11 cellular contexts compared by ENCODE assay signal in genomic region chr3:33318709-33319380, GRCh38. TPM values are rescaled to one million over a fixed set of nuclear protein-coding genes. Genes with fewer than 3 reads are reported as not detected.
DNase-seq lines count a peak whose midpoint lies in the region; ATAC-seq, FAIRE-seq and TF ChIP-seq lines count a peak whose summit lies in the region.
"Had no signal": no experiment of that assay in that cellular context is flagged by ENCODE, and none has a peak within 500 bp of the region (broad histone marks: within the 10 kb centered on the region; RNA-seq: fewer than 3 reads in every experiment).

No MANE protein-coding gene starts in this region.

- FAIRE-seq in GM12878 (lab: Jason Lieb, UNC) = peak; percentile 27

- SMC1A ChIA-PET in GM12878 (lab: Charles Lee; ENCODE audit: uncharacterized antibody, unreplicated experiment) = interaction anchor here (0.9 to 1.6 kb wide), 2 partner anchors 9 to 187 kb away, joined by 3 to 7 read pairs; no protein-coding TSS in a partner anchor

- RAD21 ChIA-PET in GM12878 (lab: Charles Lee; ENCODE audit: unreplicated experiment) = interaction anchor here (1.1 kb wide), 1 partner anchor 187 kb away, joined by 3 read pairs; no protein-coding TSS in a partner anchor

- TF ChIP-seq CTCF in GM06990 (IDR thresholded peaks at IDR 0.05; ENCODE audit: insufficient read depth, low read length, poor library complexity, severe bottlenecking) (peak; percentile 36), GM12878 (IDR thresholded peaks at IDR 0.05 in 2 of 3, conservative IDR thresholded peaks at IDR 0.05 in 1 of 3; ENCODE audit: control insufficient read depth in 2 of 3, extremely low read depth in 1 of 3, insufficient read depth in 1 of 3, low read depth in 3 of 3, low read length in 3 of 3) (peak in 1 of 3 experiments; percentile 14; a peak in 2 of 6 replicates), gastrocnemius medialis (IDR thresholded peaks at IDR 0.05 in 4 of 5, conservative IDR thresholded peaks at IDR 0.05 in 1 of 5) (no peak)

- peak; percentile 31; the same call in 2 of the 3 replicates for ATAC-seq in GM12878
- ATAC-seq in gastrocnemius medialis = no peak

- H3K36me3 ChIP-seq in GM06990 (ENCODE audit: control insufficient read depth, insufficient read depth, low read length) = no peaks in the 10 kb centered on the region
- no peaks in the 10 kb centered on the region for H3K36me3 ChIP-seq in GM12878 (ENCODE audit: control insufficient read depth in 2 of 2, insufficient read depth in 2 of 2, low read length in 1 of 2)
- no peaks in the 10 kb centered on the region for H3K36me3 ChIP-seq in gastrocnemius medialis
- H3K36me3 ChIP-seq: esophagus muscularis mucosa had no signal

- H3K27me3 ChIP-seq in GM06990 (replicated peaks; ENCODE audit: control insufficient read depth, insufficient read depth, low read length) = no peaks in the 10 kb centered on the region
- no peaks in the 10 kb centered on the region for H3K27me3 ChIP-seq in GM12878 (replicated peaks in 1 of 2; ENCODE audit: control insufficient read depth in 2 of 2, insufficient read depth in 2 of 2, low read length in 1 of 2)
- no peaks in the 10 kb centered on the region for H3K27me3 ChIP-seq in gastrocnemius medialis
- H3K27me3 ChIP-seq: esophagus muscularis mucosa had no signal

- no peaks in the 10 kb centered on the region for H3K79me2 ChIP-seq in GM12878 (ENCODE audit: control insufficient read depth, insufficient read depth, low read length)

- no peak for TF ChIP-seq EP300 in GM12878 (IDR thresholded peaks at IDR 0.05; ENCODE audit: borderline replicate concordance in 1 of 2, control insufficient read depth in 1 of 2, low read depth in 2 of 2, low read length in 2 of 2)

- no peak for TF ChIP-seq POLR2A in GM12878 (IDR thresholded peaks at IDR 0.05; ENCODE audit: low read depth, low read length)
- no peak for TF ChIP-seq POLR2A in gastrocnemius medialis (IDR thresholded peaks at IDR 0.05)

- 29% methylated on average over 5 of the region's 5 CpGs for WGBS in GM12878 (ENCODE audit: insufficient coverage, insufficient replicate concordance, low lambda C conversion rate, missing lambda C conversion rate)

- H3K4me3 ChIP-seq in GM06990 (replicated peaks; ENCODE audit: low read depth, low read length) = no peak overlapping the region
- no peak overlapping the region for H3K4me3 ChIP-seq in GM12878
- no peak overlapping the region for H3K4me3 ChIP-seq in gastrocnemius medialis
- H3K4me3 ChIP-seq: esophagus muscularis mucosa had no signal

- no peak overlapping the region for H3K9ac ChIP-seq in GM12878 (ENCODE audit: control insufficient read depth, insufficient read depth, low read length)

- POLR2A ChIA-PET in GM12878 (lab: Charles Lee) = no interaction called here

- CTCF ChIA-PET in GM12878 (lab: Yijun Ruan, JAX) = interaction anchor here (1.0 to 2.1 kb wide), 2 partner anchors 13 to 187 kb away, joined by 5 to 13 read pairs; no protein-coding TSS in a partner anchor

- no peaks in the 10 kb centered on the region for H4K20me1 ChIP-seq in GM12878 (ENCODE audit: control insufficient read depth, insufficient read depth)

- H3K27ac ChIP-seq in GM12878 (ENCODE audit: control insufficient read depth, insufficient read depth) = no peak overlapping the region
- H3K27ac ChIP-seq in gastrocnemius medialis = no peak overlapping the region
- H3K27ac ChIP-seq: esophagus muscularis mucosa had no signal

- DNase-seq in GM06990 (ENCODE audit: extremely low read depth, insufficient read length) (no peak), NAMALWA (ENCODE audit: low spot score) (peak; percentile 14), GM12878 (ENCODE audit: low read depth, low spot score) (no peak), myocyte (ENCODE audit: low read depth) (peak; percentile 27), NCI-H774 (lab: John Stamatoyannopoulos, UW) (no peak), KG1 (lab: John Stamatoyannopoulos, UW) (no peak), SW480 (ENCODE audit: low spot score) (no peak), gastrocnemius medialis (no peak)
- DNase-seq: activated CD4-positive, CD25-positive, alpha-beta regulatory T cell; NCI-H345 had no signal

- intact Hi-C loops in GM12878 (cut with micrococcal nuclease; ENCODE audit: unreplicated experiment) = loop anchor here (5.0 kb wide), 1 partner anchor 187 kb away; no protein-coding TSS in a partner anchor
- intact Hi-C loops in gastrocnemius medialis (cut with DNase I; ENCODE audit: low total_unique reads) = no loop called here

- BruUV-seq in GM12878 (replicated peaks; lab: Mats Ljungman, UMichigan) = no TSS peak

- no peak overlapping the region for H3K4me2 ChIP-seq in GM12878 (ENCODE audit: control insufficient read depth, insufficient read depth)

- no peak overlapping the region for H2AFZ ChIP-seq in GM12878 (ENCODE audit: control insufficient read depth, low read depth, low read length)

- 0 out of 2 replicates have a peak, but pooled peaks have one; percentile 7 for TF ChIP-seq RAD21 in GM12878 (IDR thresholded peaks at IDR 0.05; ENCODE audit: insufficient read depth, low read depth, low read length)

- H3K9me3 ChIP-seq in GM12878 (replicated peaks; ENCODE audit: control insufficient read depth, insufficient read depth, low read length) (no peaks in the 10 kb centered on the region), gastrocnemius medialis (no peaks in the 10 kb centered on the region)
- H3K9me3 ChIP-seq: esophagus muscularis mucosa had no signal

- no peaks in the 10 kb centered on the region for H3K4me1 ChIP-seq in GM12878 (ENCODE audit: control insufficient read depth, insufficient read depth, low read length)
- no peaks in the 10 kb centered on the region for H3K4me1 ChIP-seq in gastrocnemius medialis

- in situ Hi-C loops in GM12878 (cut with MboI) = no loop called here
- in situ Hi-C loops in gastrocnemius medialis (cut with MboI; ENCODE audit: low sequenced_read_pairs in 4 of 4) = no loop called here

TF ChIP-seq in GM12878, 131 proteins besides CTCF, POLR2A, EP300 and RAD21:
- TF ChIP-seq TCF12 (IDR thresholded peaks at IDR 0.05; ENCODE audit: low read depth, low read length) (no peak), MYB (IDR thresholded peaks at IDR 0.05; ENCODE audit: borderline replicate concordance, low read depth, low read length) (no peak)
TF ChIP-seq in GM12878: peak in this region for 0.

RNA-seq across cellular contexts. Expression of gene FBXL2, which starts 41.6 kb away (rescaled TPM):
- total RNA-seq in GM12878 (2013; cell fraction: nucleolus; rRNA removed) = 0.66 and 1.2 TPM in 2 replicates
- total RNA-seq in GM12878 (2014; rRNA removed) (0.28 TPM in 1 of 2 replicates, not detected in the other), GM12878 (2014; rRNA removed; fragmentation: Illumina TruSeq; extraction: Trizol) (0.04 TPM in 1 of 2 replicates, not detected in the other), GM12878 (2021) (not detected in 2 replicates), myocyte (14.0 and 19.9 TPM in 2 replicates), gastrocnemius medialis (1 to 10 TPM in 1 of 4 donors, under 1 TPM in 2, not detected in 1; 0.24 to 1.9 (median 0.82) TPM)
- polyA plus RNA-seq in GM12878 (2011; ENCODE audit: low read depth) = 0.76 TPM
- polyA plus RNA-seq in GM12878 (2011; rRNA removed) (0.39 and 0.46 TPM in 2 replicates), GM12878 (2014; fragmentation: Illumina TruSeq; extraction: Trizol) (0.09 and 0.40 TPM in 2 replicates), GM12878 (2014; fragmentation: Nextera tagmentation; extraction: Ambion mirVana) (under 1 TPM; 0.05 TPM), GM12878 (2014; rRNA removed) (0.15 and 0.16 TPM in 2 replicates), GM12878 (2016; fragmentation: Nextera tagmentation; extraction: Ambion mirVana) (under 1 TPM; 0.54 to 0.72 TPM)
- polyA plus RNA-seq in GM12878 (2011; cell fraction: cytosol; rRNA removed) = 0.12 and 0.15 TPM in 2 replicates
- 0.99 and 1.4 TPM in 2 replicates for polyA plus RNA-seq in GM12878 (2011; cell fraction: nucleus; rRNA removed)
- polyA plus RNA-seq in GM12878 (2012) = 0.53 and 0.72 TPM in 2 replicates
- polyA minus RNA-seq in GM12878 (2011; rRNA and poly(A)+ RNA removed) = 0.15 and 0.41 TPM in 2 replicates
- polyA minus RNA-seq in GM12878 (2011; cell fraction: cytosol; rRNA and poly(A)+ RNA removed) = 2.7 TPM in 1 of 2 replicates, not detected in the other
- 0.86 and 0.97 TPM in 2 replicates for polyA minus RNA-seq in GM12878 (2011; cell fraction: nucleus; rRNA and poly(A)+ RNA removed)
- polyA plus RNA-seq in myocyte (2012) = 19.0 TPM

Comparison
In these comparisons a context has a peak if more than half of its experiments do, and no peak if none do; other contexts are left out.
1. DNase-seq: peak in NAMALWA (single experiment) and myocyte (single experiment); none in GM06990 (single experiment), GM12878 (single experiment), NCI-H774 (single experiment), KG1 (single experiment), SW480 (single experiment) and gastrocnemius medialis (0 of 2).